Comparison of ENCODE assay signal across 39 cellular contexts in genomic region chr11:87142594-87142993, GRCh38.
"Had no signal": no experiment of that assay in that cellular context is flagged by ENCODE, and none has a peak within 500 bp of the region (broad histone marks: within the 10 kb centered on the region; RNA-seq: fewer than 3 reads in every experiment).

No MANE protein-coding gene starts in this region.

- H3K4me3 ChIP-seq: adrenal gland, body of pancreas, cardiac muscle cell, coronary artery, dorsolateral prefrontal cortex, esophagus muscularis mucosa, gastrocnemius medialis, heart left ventricle had no signal

- H3K27me3 Mint-ChIP-seq: activated B cell treated with CpG ODN at 0.5 μM for 24 hours; activated CD8-positive, alpha-beta T cell treated with anti-CD3 and anti-CD28 coated beads for 36 hours; activated naive CD4-positive, alpha-beta T cell treated with anti-CD3 and anti-CD28 coated beads, Interleukin-2, amount 50 U/mL, for 24 hours; activated naive CD8-positive, alpha-beta T cell treated with anti-CD3 and anti-CD28 coated beads for 36 hours; activated naive CD8-positive, alpha-beta T cell treated with anti-CD3 and anti-CD28 coated beads, Interleukin-2, amount 50 U/mL, for 24 hours; activated T-cell treated with anti-CD3 and anti-CD28 coated beads, Interleukin-2, amount 50 U/mL, for 24 hours; dendritic cell treated with granulocyte-macrophage colony-stimulating factor and Interleukin-4, amounts not matched to agents 40 ng/mL and 50 ng/mL, for 4 days; T-helper 17 cell had no signal

- H3K4me1 Mint-ChIP-seq: activated B cell treated with CpG ODN at 0.5 μM for 24 hours had no signal

- H3K4me3 Mint-ChIP-seq: activated B cell treated with CpG ODN at 0.5 μM for 24 hours; activated CD8-positive, alpha-beta T cell treated with anti-CD3 and anti-CD28 coated beads for 36 hours; activated naive CD4-positive, alpha-beta T cell treated with anti-CD3 and anti-CD28 coated beads for 36 hours; activated naive CD4-positive, alpha-beta T cell treated with anti-CD3 and anti-CD28 coated beads, Interleukin-2, amount 50 U/mL, for 24 hours; activated naive CD8-positive, alpha-beta T cell treated with anti-CD3 and anti-CD28 coated beads for 36 hours; activated naive CD8-positive, alpha-beta T cell treated with anti-CD3 and anti-CD28 coated beads, Interleukin-2, amount 50 U/mL, for 24 hours; activated T-cell treated with anti-CD3 and anti-CD28 coated beads, Interleukin-2, amount 50 U/mL, for 24 hours; activated T-helper 1 cell treated with anti-CD3 and anti-CD28 coated beads, Interleukin-12 subunit alpha, Interleukin-12 subunit beta, Interleukin-2, Interleukin-4 antibody, amounts not matched to agents 30 ng/mL and 10 ng/mL and 1 ng/mL, durations not matched to agents 14 hours and 24 hours and 36 hours; dendritic cell treated with granulocyte-macrophage colony-stimulating factor and Interleukin-4, amounts not matched to agents 40 ng/mL and 50 ng/mL, for 4 days; endodermal cell; T-helper 17 cell; T-helper 2 cell treated with Interferon-gamma antibody and Interleukin-4, amounts not matched to agents 5 μg/mL and 100 μg/mL, for 36 hours had no signal

- H3K27ac Mint-ChIP-seq: activated B cell treated with CpG ODN at 0.5 μM for 24 hours; activated CD8-positive, alpha-beta T cell treated with anti-CD3 and anti-CD28 coated beads for 36 hours; activated naive CD4-positive, alpha-beta T cell treated with anti-CD3 and anti-CD28 coated beads for 36 hours; activated naive CD8-positive, alpha-beta T cell treated with anti-CD3 and anti-CD28 coated beads for 36 hours; activated naive CD8-positive, alpha-beta T cell treated with anti-CD3 and anti-CD28 coated beads, Interleukin-2, amount 50 U/mL, for 24 hours; activated T-cell treated with anti-CD3 and anti-CD28 coated beads, Interleukin-2, amount 50 U/mL, for 24 hours; activated T-helper 1 cell treated with anti-CD3 and anti-CD28 coated beads, Interleukin-12 subunit alpha, Interleukin-12 subunit beta, Interleukin-2, Interleukin-4 antibody, amounts not matched to agents 30 ng/mL and 10 ng/mL and 1 ng/mL, durations not matched to agents 14 hours and 24 hours and 36 hours; activated T-helper 2 cell treated with anti-CD3 and anti-CD28 coated beads, Interferon-gamma antibody, Interleukin-2, Interleukin-4, amounts not matched to agents 10 μg/mL and 5 μg/mL and 100 μg/mL, durations not matched to agents 14 hours and 24 hours and 36 hours; dendritic cell treated with granulocyte-macrophage colony-stimulating factor and Interleukin-4, amounts not matched to agents 40 ng/mL and 50 ng/mL, for 4 days; T-helper 17 cell; T-helper 2 cell treated with Interferon-gamma antibody and Interleukin-4, amounts not matched to agents 5 μg/mL and 100 μg/mL, for 36 hours had no signal

- ATAC-seq: activated CD4-positive, CD25-positive, alpha-beta regulatory T cell treated with anti-CD3 and anti-CD28 coated beads, Interleukin-2, amount 50 U/mL, for 24 hours; activated CD8-positive, alpha-beta T cell treated with anti-CD3 and anti-CD28 coated beads for 36 hours; activated naive CD8-positive, alpha-beta T cell treated with anti-CD3 and anti-CD28 coated beads, Interleukin-2, amount 50 U/mL, for 24 hours; body of pancreas; foreskin keratinocyte; gastrocnemius medialis; heart left ventricle; T-helper 17 cell had no signal

- H3K9me3 ChIP-seq: body of pancreas, gastrocnemius medialis had no signal

- DNase-seq: activated B cell treated with CpG ODN at 0.5 μM for 24 hours; activated CD4-positive, alpha-beta T cell treated with anti-CD3 and anti-CD28 coated beads for 48 hours; activated CD4-positive, alpha-beta T cell treated with anti-CD3 and anti-CD28 coated beads, Interleukin-2, amount 50 U/mL, for 1 hour; activated CD4-positive, alpha-beta T cell treated with anti-CD3 and anti-CD28 coated beads, Interleukin-2, amount 50 U/mL, for 48 hours; activated CD8-positive, alpha-beta memory T cell treated with anti-CD3 and anti-CD28 coated beads for 24 hours; activated CD8-positive, alpha-beta memory T cell treated with anti-CD3 and anti-CD28 coated beads, Interleukin-2, amount 50 U/mL, for 48 hours; activated CD8-positive, alpha-beta T cell treated with anti-CD3 and anti-CD28 coated beads for 36 hours; activated effector memory CD4-positive, alpha-beta T cell treated with anti-CD3 and anti-CD28 coated beads, Interleukin-2, amount 50 U/mL, for 16 hours; activated naive CD4-positive, alpha-beta T cell treated with anti-CD3 and anti-CD28 coated beads for 36 hours; activated naive CD8-positive, alpha-beta T cell treated with anti-CD3 and anti-CD28 coated beads for 36 hours; activated naive CD8-positive, alpha-beta T cell treated with anti-CD3 and anti-CD28 coated beads, Interleukin-2, amount 50 U/mL, for 24 hours; activated T-cell treated with anti-CD3 and anti-CD28 coated beads for 4 hours; activated T-cell treated with anti-CD3 and anti-CD28 coated beads, Interleukin-2, amount 50 U/mL, for 24 hours; adrenal gland; amygdala; aorta; body of pancreas; central memory CD4-positive, alpha-beta T cell; dorsolateral prefrontal cortex; effector memory CD4-positive, alpha-beta T cell; endodermal cell; erythroblast; foreskin keratinocyte; gastrocnemius medialis; glutamatergic neuron; heart left ventricle; T-helper 1 cell; T-helper 17 cell; T1000; WERI-Rb-1 had no signal

- H3K27ac ChIP-seq: adrenal gland, body of pancreas, cardiac muscle cell, coronary artery, dorsolateral prefrontal cortex, esophagus muscularis mucosa, foreskin keratinocyte, gastrocnemius medialis, heart left ventricle, WERI-Rb-1 had no signal

- H3K36me3 ChIP-seq: adrenal gland, cardiac muscle cell, esophagus muscularis mucosa, heart left ventricle, WERI-Rb-1 had no signal
